In genomic region chr1:93817819-93818569, GRCh38 we compare ENCODE assay signal across 9 cellular contexts.
DNase-seq lines count a peak whose midpoint lies in the region; ATAC-seq and TF ChIP-seq lines count a peak whose summit lies in the region.
"Had no signal": no experiment of that assay in that cellular context is flagged by ENCODE, and none has a peak within 500 bp of the region (broad histone marks: within the 10 kb centered on the region; RNA-seq: fewer than 3 reads in every experiment).

No MANE protein-coding gene starts in this region.

- WGBS in suprapubic skin = 84% methylated on average over 12 of the region's 12 CpGs

- TF ChIP-seq EP300 in suprapubic skin (IDR thresholded peaks at IDR 0.05) = no peak

- H3K27ac ChIP-seq in CD8-positive, alpha-beta T cell (ENCODE audit: low read depth, low read length) = no peak overlapping the region
- H3K27ac ChIP-seq in naive thymus-derived CD4-positive, alpha-beta T cell (ENCODE audit: low read depth, low read length) = no peak overlapping the region
- no peak overlapping the region for H3K27ac ChIP-seq in suprapubic skin
- H3K27ac ChIP-seq: psoas muscle had no signal

- peak overlapping the region; percentile 70 for H3K27ac Mint-ChIP-seq in CD8-positive, alpha-beta T cell
- no peak overlapping the region for H3K27ac Mint-ChIP-seq in activated naive CD4-positive, alpha-beta T cell treated with anti-CD3 and anti-CD28 coated beads, Interleukin-2, amount 10 ng/mL, durations not matched to agents 7 days and 5 days
- peak overlapping the region in 4 of 9 donors; percentile 1 to 80 (median 60) for H3K27ac Mint-ChIP-seq in naive thymus-derived CD4-positive, alpha-beta T cell

- peak; percentile 88 for ATAC-seq in CD8-positive, alpha-beta T cell
- peak; percentile 68 for ATAC-seq in naive thymus-derived CD4-positive, alpha-beta T cell
- ATAC-seq in GM18907 (IDR thresholded peaks at IDR 0.05; ENCODE audit: unreplicated experiment) (no peak), HG02763 (IDR thresholded peaks at IDR 0.05; ENCODE audit: unreplicated experiment) (no peak)

- H3K4me1 Mint-ChIP-seq in CD8-positive, alpha-beta T cell (ENCODE audit: low read depth) = peaks cover 19% of the 10 kb centered on the region
- peaks cover 21% of the 10 kb centered on the region for H3K4me1 Mint-ChIP-seq in activated naive CD4-positive, alpha-beta T cell treated with anti-CD3 and anti-CD28 coated beads, Interleukin-2, amount 10 ng/mL, durations not matched to agents 7 days and 5 days
- peaks cover 19 to 23% (median 21%) of the 10 kb centered on the region in 7 donors for H3K4me1 Mint-ChIP-seq in naive thymus-derived CD4-positive, alpha-beta T cell

- H3K9me3 Mint-ChIP-seq in CD8-positive, alpha-beta T cell = no peaks in the 10 kb centered on the region
- H3K9me3 Mint-ChIP-seq in activated naive CD4-positive, alpha-beta T cell treated with anti-CD3 and anti-CD28 coated beads, Interleukin-2, amount 10 ng/mL, durations not matched to agents 7 days and 5 days = no peaks in the 10 kb centered on the region
- H3K9me3 Mint-ChIP-seq in naive thymus-derived CD4-positive, alpha-beta T cell = no peaks in the 10 kb centered on the region

- POLR2A ChIA-PET in CD8-positive, alpha-beta T cell (lab: Charles Lee) = no interaction called here
- POLR2A ChIA-PET in naive thymus-derived CD4-positive, alpha-beta T cell (lab: Charles Lee) = interaction anchor here (0.5 to 0.7 kb wide), 2 partner anchors 66 to 892 kb away, joined by 3 to 4 read pairs; no protein-coding TSS in a partner anchor

- no peaks in the 10 kb centered on the region for H3K36me3 ChIP-seq in CD8-positive, alpha-beta T cell (ENCODE audit: insufficient read depth, low read length)
- H3K36me3 ChIP-seq in naive thymus-derived CD4-positive, alpha-beta T cell (ENCODE audit: control insufficient read depth in 2 of 3, insufficient read depth in 3 of 3, low read length in 3 of 3) = no peaks in the 10 kb centered on the region
- H3K36me3 ChIP-seq in suprapubic skin = no peaks in the 10 kb centered on the region

- H3K4me3 Mint-ChIP-seq in CD8-positive, alpha-beta T cell = no peak overlapping the region
- no peak overlapping the region for H3K4me3 Mint-ChIP-seq in activated naive CD4-positive, alpha-beta T cell treated with anti-CD3 and anti-CD28 coated beads, Interleukin-2, amount 10 ng/mL, durations not matched to agents 7 days and 5 days
- peak overlapping the region in 3 of 10 donors; percentile 5 to 42 (median 8) for H3K4me3 Mint-ChIP-seq in naive thymus-derived CD4-positive, alpha-beta T cell

- TF ChIP-seq POLR2A in suprapubic skin (IDR thresholded peaks at IDR 0.05) = no peak

- peaks cover 9% of the 10 kb centered on the region for H3K4me1 ChIP-seq in CD8-positive, alpha-beta T cell (ENCODE audit: insufficient read depth, low read length)
- H3K4me1 ChIP-seq in naive thymus-derived CD4-positive, alpha-beta T cell (ENCODE audit: control insufficient read depth in 2 of 2, insufficient read depth in 2 of 2, low read length in 2 of 2) = peaks cover 0 to 11% of the 10 kb centered on the region in 2 donors
- peaks cover 27% of the 10 kb centered on the region for H3K4me1 ChIP-seq in suprapubic skin
- H3K4me1 ChIP-seq: psoas muscle had no signal

- H3K36me3 Mint-ChIP-seq in CD8-positive, alpha-beta T cell = no peaks in the 10 kb centered on the region
- H3K36me3 Mint-ChIP-seq in activated naive CD4-positive, alpha-beta T cell treated with anti-CD3 and anti-CD28 coated beads, Interleukin-2, amount 10 ng/mL, durations not matched to agents 7 days and 5 days = no peaks in the 10 kb centered on the region
- H3K36me3 Mint-ChIP-seq in naive thymus-derived CD4-positive, alpha-beta T cell = no peaks in the 10 kb centered on the region

- no peak overlapping the region for H3K4me3 ChIP-seq in CD8-positive, alpha-beta T cell (ENCODE audit: low read depth, low read length)
- no peak overlapping the region for H3K4me3 ChIP-seq in Jurkat, Clone E6-1 (ENCODE audit: low read length)
- no peak overlapping the region for H3K4me3 ChIP-seq in naive thymus-derived CD4-positive, alpha-beta T cell (ENCODE audit: low read length)
- no peak overlapping the region for H3K4me3 ChIP-seq in suprapubic skin
- H3K4me3 ChIP-seq: psoas muscle had no signal

- DNase-seq in CD8-positive, alpha-beta T cell = peak in 6 of 7 experiments; percentile 8 to 65 (median 28)
- DNase-seq in Jurkat, Clone E6-1 (ENCODE audit: low read depth, low spot score) = peak; percentile 70
- peak; percentile 44 for DNase-seq in activated naive CD4-positive, alpha-beta T cell treated with anti-CD3 and anti-CD28 coated beads, Interleukin-2, amount 10 ng/mL, durations not matched to agents 7 days and 5 days
- DNase-seq in naive thymus-derived CD4-positive, alpha-beta T cell = peak in 1 of 9 donors; percentile 4
- DNase-seq in GM20000 (ENCODE audit: low spot score) (no peak), suprapubic skin (ENCODE audit: low spot score in 2 of 2) (no peak)
- DNase-seq: psoas muscle had no signal

- intact Hi-C loops in CD8-positive, alpha-beta T cell (cut with DNase I, micrococcal nuclease) = loop anchor here (10.0 kb wide), 1 partner anchor 513 kb away; no protein-coding TSS in a partner anchor
- intact Hi-C loops in naive thymus-derived CD4-positive, alpha-beta T cell (cut with micrococcal nuclease) = no loop called here

- H3K9me3 ChIP-seq in CD8-positive, alpha-beta T cell (ENCODE audit: low read length) = no peaks in the 10 kb centered on the region
- no peaks in the 10 kb centered on the region for H3K9me3 ChIP-seq in naive thymus-derived CD4-positive, alpha-beta T cell (ENCODE audit: control insufficient read depth in 2 of 3, low read length in 3 of 3)
- H3K9me3 ChIP-seq in suprapubic skin = no peaks in the 10 kb centered on the region
- H3K9me3 ChIP-seq: psoas muscle had no signal

- TF ChIP-seq CTCF in CD8-positive, alpha-beta T cell (IDR thresholded peaks at IDR 0.05) = no peak
- no peak for TF ChIP-seq CTCF in GM20000 (IDR thresholded peaks at IDR 0.05; ENCODE audit: extremely low read depth, missing control alignments)
- TF ChIP-seq CTCF in suprapubic skin (IDR thresholded peaks at IDR 0.05) = no peak

- no peaks in the 10 kb centered on the region for H3K27me3 ChIP-seq in CD8-positive, alpha-beta T cell (ENCODE audit: insufficient read depth, low read length)
- H3K27me3 ChIP-seq in naive thymus-derived CD4-positive, alpha-beta T cell (ENCODE audit: control insufficient read depth in 2 of 2, insufficient read depth in 2 of 2, low read length in 2 of 2) = no peaks in the 10 kb centered on the region
- no peaks in the 10 kb centered on the region for H3K27me3 ChIP-seq in suprapubic skin

- H3K27me3 Mint-ChIP-seq in CD8-positive, alpha-beta T cell (ENCODE audit: low read depth) = no peaks in the 10 kb centered on the region
- no peaks in the 10 kb centered on the region for H3K27me3 Mint-ChIP-seq in activated naive CD4-positive, alpha-beta T cell treated with anti-CD3 and anti-CD28 coated beads, Interleukin-2, amount 10 ng/mL, durations not matched to agents 7 days and 5 days
- peaks cover 0 to 2% (median 0%) of the 10 kb centered on the region in 5 donors for H3K27me3 Mint-ChIP-seq in naive thymus-derived CD4-positive, alpha-beta T cell

- CTCF ChIA-PET in CD8-positive, alpha-beta T cell (lab: Charles Lee) = interaction anchor here (1.0 to 1.3 kb wide), 2 partner anchors 26 to 189 kb away, joined by 3 to 4 read pairs; no protein-coding TSS in a partner anchor
- CTCF ChIA-PET in activated naive CD4-positive, alpha-beta T cell treated with anti-CD3 and anti-CD28 coated beads, Interleukin-2, amount 10 ng/mL, durations not matched to agents 7 days and 5 days (lab: Charles Lee) = interaction anchor here (9.0 to 10.7 kb wide), 2 partner anchors 26 to 189 kb away, joined by 73 to 297 read pairs; no protein-coding TSS in a partner anchor
- CTCF ChIA-PET in naive thymus-derived CD4-positive, alpha-beta T cell (lab: Charles Lee) = interaction anchor here (1.0 to 1.2 kb wide), 2 partner anchors 26 to 189 kb away, joined by 3 to 8 read pairs; no protein-coding TSS in a partner anchor

Comparison
In these comparisons a context has a peak if more than half of its experiments do, and no peak if none do; other contexts are left out.
1. ATAC-seq: peak in CD8-positive, alpha-beta T cell (single experiment) and naive thymus-derived CD4-positive, alpha-beta T cell (single experiment); none in GM18907 (single experiment) and HG02763 (single experiment).
2. DNase-seq: peak in CD8-positive, alpha-beta T cell (6 of 7), Jurkat, Clone E6-1 (single experiment) and activated naive CD4-positive, alpha-beta T cell treated with anti-CD3 and anti-CD28 coated beads, Interleukin-2, amount 10 ng/mL, durations not matched to agents 7 days and 5 days (single experiment); none in GM20000 (single experiment) and suprapubic skin (0 of 2).
3. intact Hi-C loops: an anchor here in CD8-positive, alpha-beta T cell (10.0 kb wide); none called in naive thymus-derived CD4-positive, alpha-beta T cell.